In the genomic region with DNA sequence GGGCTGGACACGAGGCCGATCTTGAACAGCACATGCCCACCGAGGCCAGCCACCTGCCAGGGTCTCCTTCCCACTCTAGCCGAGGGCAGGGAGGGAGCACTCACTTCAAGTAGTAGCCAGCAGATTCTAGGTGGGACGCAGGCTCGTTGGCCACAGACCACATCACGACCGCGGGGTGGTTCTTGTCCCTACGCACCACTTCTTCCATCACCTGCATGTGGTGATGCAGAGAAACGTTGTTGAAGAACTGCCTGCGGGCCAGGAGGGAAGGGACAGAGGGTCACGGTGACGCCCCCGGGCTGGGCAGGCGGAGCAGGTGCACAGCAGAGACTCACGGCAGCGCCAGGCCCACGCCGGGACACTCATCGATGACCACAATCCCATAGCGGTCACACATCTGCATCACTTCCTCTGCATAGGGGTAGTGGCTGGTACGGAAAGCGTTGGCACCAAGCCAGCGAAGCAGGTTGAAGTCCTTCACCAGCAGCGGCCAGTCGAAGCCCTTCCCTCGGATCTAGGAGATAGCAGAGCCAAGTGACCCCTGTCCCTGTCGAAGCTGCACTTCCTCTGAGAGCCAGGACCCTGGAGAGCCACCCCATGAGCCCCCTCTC, we compare ENCODE assay signal across 14 cellular contexts. TPM values are rescaled to one million over a fixed set of nuclear protein-coding genes. Genes with fewer than 3 reads are reported as not detected.
DNase-seq lines count a peak whose midpoint lies in the region; ATAC-seq and TF ChIP-seq lines count a peak whose summit lies in the region.
"Had no signal": no experiment of that assay in that cellular context is flagged by ENCODE, and none has a peak within 500 bp of the region (broad histone marks: within the 10 kb centered on the region; RNA-seq: fewer than 3 reads in every experiment).

No MANE protein-coding gene starts in this region.

- 87 to 92% (median 91%) methylated on average over 20 to 29 of the region's 29 CpGs for WGBS in spleen, 5 donors

- ATAC-seq in RWPE2 (ENCODE audit: low read depth) (no peak), left lobe of liver (peak; percentile 57), GM21786 (IDR thresholded peaks at IDR 0.05; ENCODE audit: unreplicated experiment) (no peak)

- no peaks in the 10 kb centered on the region for H3K9me3 ChIP-seq in RWPE2 (ENCODE audit: severe bottlenecking)
- no peaks in the 10 kb centered on the region for H3K9me3 ChIP-seq in spleen

- H3K4me3 ChIP-seq in RWPE2 (ENCODE audit: severe bottlenecking), result no peak overlapping the region
- no peak overlapping the region for H3K4me3 ChIP-seq in spleen

- no peak for TF ChIP-seq CTCF in RWPE2 (IDR thresholded peaks at IDR 0.05; ENCODE audit: poor library complexity, severe bottlenecking)
- no peak for TF ChIP-seq CTCF in spleen (IDR thresholded peaks at IDR 0.05 in 8 of 11, conservative IDR thresholded peaks at IDR 0.05 in 3 of 11)

- H3K36me3 ChIP-seq in RWPE2 (ENCODE audit: low read depth) (peaks cover 84% of the 10 kb centered on the region), spleen (peaks cover 0 to 100% (median 83%) of the 10 kb centered on the region in 6 donors)

- DNase-seq in CD1c-positive myeloid dendritic cell (ENCODE audit: extremely low spot score), result peak; percentile 12
- peak; percentile 58 for DNase-seq in RWPE2 (ENCODE audit: low spot score)
- peak; percentile 49 for DNase-seq in left lobe of liver (ENCODE audit: low spot score)
- DNase-seq in spleen, result peak; percentile 68
- DNase-seq in SIG-M5 (lab: John Stamatoyannopoulos, UW), result no peak
- no peak for DNase-seq in stimulated activated CD4-positive, alpha-beta T cell treated with anti-CD3 and anti-CD28 coated beads, Interleukin-4, amount 100 ng/mL, for 24 hours
- DNase-seq: GF-D8, HFFc6, NCI-H1105, NCI-H187, NCI-H446 treated with DMSO at 0.1 percent for 48 hours, NCI-H82 had no signal

- H3K4me1 ChIP-seq in RWPE2 (ENCODE audit: insufficient read depth, poor library complexity, severe bottlenecking) (no peaks in the 10 kb centered on the region), spleen (peaks cover 0 to 4% (median 0%) of the 10 kb centered on the region in 6 donors)

- H3K27ac ChIP-seq in RWPE2 (ENCODE audit: poor library complexity, severe bottlenecking) (no peak overlapping the region), spleen (no peak overlapping the region)
- H3K27ac ChIP-seq: KMS-11 had no signal

- TF ChIP-seq POLR2A in spleen (IDR thresholded peaks at IDR 0.05), result no peak

- intact Hi-C loops in spleen (cut with DNase I; ENCODE audit: low total_unique reads), result no loop called here

- H3K27me3 ChIP-seq in RWPE2 (ENCODE audit: insufficient read depth, poor library complexity, severe bottlenecking) (no peaks in the 10 kb centered on the region), spleen (replicated peaks in 1 of 7) (no peaks in the 10 kb centered on the region)

RNA-seq across cellular contexts. Expression of a gene that starts 7.7 kb away (rescaled TPM):
- total RNA-seq in left lobe of liver (64.2 TPM), spleen (10 to 100 TPM; 46.1 to 93.0 (median 62.8) TPM)
- 10 to 100 TPM; 41.4 to 79.4 (median 60.8) TPM for polyA plus RNA-seq in spleen

Comparison
In these comparisons a context has a peak if more than half of its experiments do, and no peak if none do; other contexts are left out.
1. DNase-seq: peak in CD1c-positive myeloid dendritic cell (single experiment), RWPE2 (single experiment), left lobe of liver (single experiment) and spleen (single experiment); none in SIG-M5 (single experiment) and stimulated activated CD4-positive, alpha-beta T cell treated with anti-CD3 and anti-CD28 coated beads, Interleukin-4, amount 100 ng/mL, for 24 hours (single experiment).